8 cellular contexts compared by ENCODE assay signal in the genomic region with DNA sequence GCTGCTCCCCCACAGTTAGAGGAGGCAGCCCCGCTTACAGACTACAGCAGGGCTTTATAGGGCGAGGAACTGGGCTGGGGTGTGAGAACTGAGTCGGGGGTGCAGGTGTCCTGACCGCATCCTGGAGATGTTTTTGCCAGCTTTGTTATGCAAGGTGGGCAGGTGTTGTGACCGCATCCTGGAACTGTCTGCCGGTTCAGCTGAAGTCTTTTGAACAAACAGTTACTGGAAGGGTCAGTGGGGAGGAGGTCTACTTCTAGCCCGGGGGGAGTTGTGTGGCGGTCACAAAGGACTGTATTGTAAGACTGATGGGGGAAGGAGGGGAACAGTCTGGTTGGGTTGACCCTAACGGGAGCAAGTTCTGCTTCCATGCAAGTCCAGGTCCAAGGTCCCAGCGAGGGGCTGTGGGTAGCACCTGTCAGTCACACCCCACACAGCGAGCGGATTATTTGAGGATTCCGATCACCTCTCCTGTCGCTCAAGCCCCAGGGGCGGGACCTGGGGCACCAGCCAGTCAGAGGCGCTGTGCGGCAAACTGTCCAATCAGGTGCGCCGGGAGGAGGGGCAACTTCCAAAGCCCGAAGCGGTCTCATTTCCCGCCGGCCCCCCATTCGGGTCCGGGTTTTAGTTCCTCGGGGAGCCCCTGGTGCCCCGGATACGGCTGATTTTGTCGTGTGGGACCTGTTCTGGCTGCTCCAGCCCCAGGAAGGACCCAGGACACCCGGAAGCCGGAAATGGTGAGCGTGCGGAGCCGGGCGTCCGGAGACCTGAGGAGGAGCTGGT. TPM values are rescaled to one million over a fixed set of nuclear protein-coding genes. Genes with fewer than 3 reads are reported as not detected.
DNase-seq lines count a peak whose midpoint lies in the region; TF ChIP-seq lines count a peak whose summit lies in the region.

A gene (plus strand): TSS at position 610 of the 783 bp plus-strand sequence. CDS start 125 bp downstream, at position 735.

- no peaks in the 10 kb centered on the region for H3K9me3 ChIP-seq in SJSA1 (replicated peaks)
- peaks cover 8% of the 10 kb centered on the region for H3K9me3 ChIP-seq in neuron (ENCODE audit: low read length)

- no peak for TF ChIP-seq CTCF in HFF-Myc (IDR thresholded peaks at IDR 0.05; ENCODE audit: low read depth, low read length, missing control alignments)

- H3K27me3 ChIP-seq in SJSA1 (replicated peaks) (no peaks in the 10 kb centered on the region), neuron (ENCODE audit: insufficient read depth, low read length) (no peaks in the 10 kb centered on the region)

- H2AFZ ChIP-seq in neuron (ENCODE audit: low read depth, low read length) = peak within 1 kb of the TSS; percentile 47

- H3K4me1 ChIP-seq in SJSA1 (replicated peaks) = 0 out of 2 replicates have a peak, but pooled peaks cover 3% of the 10 kb centered on the region
- H3K4me1 ChIP-seq in neuron (ENCODE audit: insufficient read depth, low read length) = peaks cover 11% of the 10 kb centered on the region

- peak within 1 kb of the TSS; percentile 64 for H3K27ac ChIP-seq in SJSA1

- peaks cover 12% of the 10 kb centered on the region for H3K36me3 ChIP-seq in SJSA1
- H3K36me3 ChIP-seq in neuron (ENCODE audit: insufficient read depth, low read length) = peaks cover 12% of the 10 kb centered on the region

- peak; percentile 47 for DNase-seq in GM04503 (ENCODE audit: low read depth)
- DNase-seq in HFF-Myc (ENCODE audit: extremely low read depth, low read depth) = peak; percentile 71
- DNase-seq in MV-4-11 (lab: John Stamatoyannopoulos, UW) = peak; percentile 99
- peak; percentile 88 to 91 for DNase-seq in SJSA1 (ENCODE audit: low read depth in 1 of 2, low spot score in 2 of 2)
- DNase-seq in activated gamma-delta T cell treated with anti-CD3 and anti-CD28 coated beads, Interleukin-2, amount 50 U/mL, for 16 hours (ENCODE audit: low read depth) = peak; percentile 94
- DNase-seq in foreskin melanocyte = peak; percentile 80
- DNase-seq in stromal cell of bone marrow (ENCODE audit: low read depth) = peak; percentile 76

- peak within 1 kb of the TSS; percentile 56 for H3K4me3 ChIP-seq in HFF-Myc (replicated peaks; ENCODE audit: low read depth, low read length)
- H3K4me3 ChIP-seq in SJSA1 = peak within 1 kb of the TSS; percentile 68
- peak within 1 kb of the TSS; percentile 53 for H3K4me3 ChIP-seq in neuron (ENCODE audit: low read length)

RNA-seq across cellular contexts. Expression of the gene that starts here (rescaled TPM):
- 4.2 and 11.2 TPM in 2 replicates for total RNA-seq in SJSA1 (2014; rRNA removed; shearing (Covaris generic))

Comparison
In these comparisons a context has a peak if more than half of its experiments do, and no peak if none do; other contexts are left out.
1. Peak in every context shown above with its lines: DNase-seq, H3K4me3 ChIP-seq and H3K27ac ChIP-seq.
2. DNase-seq: peak in every context shown above with its lines; median percentile 99 in MV-4-11; 94 in activated gamma-delta T cell treated with anti-CD3 and anti-CD28 coated beads, Interleukin-2, amount 50 U/mL, for 16 hours; 90 in SJSA1; 80 in foreskin melanocyte; 76 in stromal cell of bone marrow; 71 in HFF-Myc; 47 in GM04503.